Comparison of ENCODE assay signal across 27 cellular contexts in genomic region chr9:74867483-74867882, GRCh38.
"Had no signal": no experiment of that assay in that cellular context is flagged by ENCODE, and none has a peak within 500 bp of the region (broad histone marks: within the 10 kb centered on the region; RNA-seq: fewer than 3 reads in every experiment).

No MANE protein-coding gene starts in this region.

- H3K9ac ChIP-seq: neural progenitor cell, parathyroid adenoma had no signal

- H3K4me2 ChIP-seq: neural progenitor cell had no signal

- H3K9me3 Mint-ChIP-seq: nephron; neural progenitor cell; stimulated activated effector memory CD8-positive, alpha-beta T cell treated with anti-CD3 and anti-CD28 coated beads, Interleukin-12 subunit alpha, Interleukin-12 subunit beta, amount 100 ng/mL, for 72 hours; stimulated activated naive B cell treated with anti-CD40 and anti-IgM and Interleukin-4, amounts not matched to agents 10 μg/mL and 1 μg/mL and 100 μg/mL, for 72 hours; stimulated activated naive CD8-positive, alpha-beta T cell treated with anti-CD3 and anti-CD28 coated beads, Interleukin-15, Interleukin-2, amounts not matched to agents 100 ng/mL and 50 ng/mL, for 24 hours had no signal

- H3K27me3 Mint-ChIP-seq: progenitor cell of endocrine pancreas had no signal

- H3K4me3 Mint-ChIP-seq: nephron; neural progenitor cell; stimulated activated effector memory CD8-positive, alpha-beta T cell treated with anti-CD3 and anti-CD28 coated beads, Interleukin-12 subunit alpha, Interleukin-12 subunit beta, amount 100 ng/mL, for 72 hours; stimulated activated naive B cell treated with anti-CD40 and anti-IgM and Interleukin-4, amounts not matched to agents 10 μg/mL and 1 μg/mL and 100 μg/mL, for 72 hours; stimulated activated naive CD8-positive, alpha-beta T cell treated with anti-CD3 and anti-CD28 coated beads, Interleukin-15, Interleukin-2, amounts not matched to agents 100 ng/mL and 50 ng/mL, for 24 hours had no signal

- H3K27ac Mint-ChIP-seq: nephron; neural progenitor cell; progenitor cell of endocrine pancreas; stimulated activated effector memory CD8-positive, alpha-beta T cell treated with anti-CD3 and anti-CD28 coated beads, Interleukin-12 subunit alpha, Interleukin-12 subunit beta, amount 100 ng/mL, for 72 hours; stimulated activated naive B cell treated with anti-CD40 and anti-IgM and Interleukin-4, amounts not matched to agents 10 μg/mL and 1 μg/mL and 100 μg/mL, for 72 hours; stimulated activated naive CD8-positive, alpha-beta T cell treated with anti-CD3 and anti-CD28 coated beads, Interleukin-15, Interleukin-2, amounts not matched to agents 100 ng/mL and 50 ng/mL, for 24 hours had no signal

- H3K4me1 ChIP-seq: neural progenitor cell, psoas muscle, right lobe of liver, sigmoid colon, stomach, thyroid gland, tibial nerve, upper lobe of left lung, vagina had no signal

- ATAC-seq: psoas muscle; right cardiac atrium; right lobe of liver; stimulated activated effector memory CD8-positive, alpha-beta T cell treated with anti-CD3 and anti-CD28 coated beads, Interleukin-12 subunit alpha, Interleukin-12 subunit beta, amount 100 ng/mL, for 72 hours had no signal

- H3K27ac ChIP-seq: neural progenitor cell, ovary, parathyroid adenoma, psoas muscle, right lobe of liver, sigmoid colon, stomach, thoracic aorta, thyroid gland, tibial nerve, upper lobe of left lung, vagina had no signal

- DNase-seq: occipital lobe; ovary; posterior cingulate gyrus; psoas muscle; right cardiac atrium; right lobe of liver; sigmoid colon; small intestine; stimulated activated CD4-positive, alpha-beta T cell treated with anti-CD3 and anti-CD28 coated beads, Interleukin-15, amount 100 ng/mL, for 24 hours; stimulated activated CD4-positive, alpha-beta T cell treated with anti-CD3 and anti-CD28 coated beads, Interleukin-2, amount 100 ng/mL, for 24 hours; stimulated activated CD4-positive, alpha-beta T cell treated with anti-CD3 and anti-CD28 coated beads, Interleukin-2, amount 100 ng/mL, for 48 hours; stimulated activated CD4-positive, alpha-beta T cell treated with anti-CD3 and anti-CD28 coated beads, Interleukin-4, amount 100 ng/mL, for 24 hours; stimulated activated naive B cell treated with anti-CD40 and anti-IgM and Interleukin-4, amounts not matched to agents 10 μg/mL and 1 μg/mL and 100 μg/mL, for 72 hours; stimulated activated naive CD4-positive, alpha-beta T cell treated with Interleukin-2 at 50 U/mL for 16 hours; stomach; thyroid gland; trophoblast cell; upper lobe of left lung had no signal

- H3K9me3 ChIP-seq: ovary, psoas muscle, right lobe of liver, sigmoid colon, stomach, thoracic aorta, thyroid gland, tibial nerve, upper lobe of left lung, vagina had no signal

- H3K36me3 Mint-ChIP-seq: neural progenitor cell; stimulated activated effector memory CD8-positive, alpha-beta T cell treated with anti-CD3 and anti-CD28 coated beads, Interleukin-12 subunit alpha, Interleukin-12 subunit beta, amount 100 ng/mL, for 72 hours; stimulated activated naive B cell treated with anti-CD40 and anti-IgM and Interleukin-4, amounts not matched to agents 10 μg/mL and 1 μg/mL and 100 μg/mL, for 72 hours had no signal

- H3K27me3 ChIP-seq: neural progenitor cell, ovary, right lobe of liver, sigmoid colon, stomach, thyroid gland, tibial nerve, upper lobe of left lung, vagina had no signal

- H3K36me3 ChIP-seq: neural progenitor cell, ovary, right lobe of liver, sigmoid colon, stomach, thoracic aorta, thyroid gland, tibial nerve, upper lobe of left lung, vagina had no signal

- H3K4me1 Mint-ChIP-seq: nephron; neural progenitor cell; stimulated activated effector memory CD8-positive, alpha-beta T cell treated with anti-CD3 and anti-CD28 coated beads, Interleukin-12 subunit alpha, Interleukin-12 subunit beta, amount 100 ng/mL, for 72 hours had no signal

- H3K4me3 ChIP-seq: neural progenitor cell, ovary, psoas muscle, right lobe of liver, sigmoid colon, stomach, thoracic aorta, thyroid gland, tibial nerve, upper lobe of left lung, vagina had no signal
